16 cellular contexts compared by ENCODE assay signal in genomic region chr2:201930831-201931230, GRCh38.
A peak's percentile ranks its signal among the peaks of the same experiment; 100 is the strongest.
DNase-seq lines count a peak whose midpoint lies in the region; ATAC-seq and TF ChIP-seq lines count a peak whose summit lies in the region.
"Had no signal": no experiment of that assay in that cellular context is flagged by ENCODE, and none has a peak within 500 bp of the region (broad histone marks: within the 10 kb centered on the region; RNA-seq: fewer than 3 reads in every experiment).

No MANE protein-coding gene starts in this region.

- H3K4me3 ChIP-seq in fibroblast of villous mesenchyme (ENCODE audit: low read depth, low read length): no peak overlapping the region

- CTCF ChIA-PET in HEK293T (lab: Yijun Ruan, JAX): no interaction called here
- CTCF ChIA-PET in activated naive CD4-positive, alpha-beta T cell treated with anti-CD3 and anti-CD28 coated beads, Interleukin-2, amount 10 ng/mL, durations not matched to agents 7 days and 5 days (lab: Charles Lee): no interaction called here

- H3K4me1 Mint-ChIP-seq in osteocyte (ENCODE audit: unreplicated experiment): peaks cover 52% of the 10 kb centered on the region
- H3K4me1 Mint-ChIP-seq in activated naive CD4-positive, alpha-beta T cell treated with anti-CD3 and anti-CD28 coated beads, Interleukin-2, amount 10 ng/mL, durations not matched to agents 7 days and 5 days: no peaks in the 10 kb centered on the region
- H3K4me1 Mint-ChIP-seq: CD8-positive, alpha-beta memory T cell had no signal

- no peak for ATAC-seq in GM18502 (IDR thresholded peaks at IDR 0.05; ENCODE audit: poor library complexity, unreplicated experiment)

- H3K27ac Mint-ChIP-seq in osteocyte (ENCODE audit: unreplicated experiment): peak overlapping the region; percentile 94
- no peak overlapping the region for H3K27ac Mint-ChIP-seq in activated naive CD4-positive, alpha-beta T cell treated with anti-CD3 and anti-CD28 coated beads, Interleukin-2, amount 10 ng/mL, durations not matched to agents 7 days and 5 days
- H3K27ac Mint-ChIP-seq: CD8-positive, alpha-beta memory T cell had no signal

- DNase-seq in NCI-H82 (lab: John Stamatoyannopoulos, UW) (peak; percentile 31), NCI-H82 treated with DMSO at 0.1 percent for 48 hours (lab: John Stamatoyannopoulos, UW; ENCODE audit: unreplicated experiment) (no peak), NCI-H69 (lab: John Stamatoyannopoulos, UW) (peak; percentile 32), fibroblast of villous mesenchyme (ENCODE audit: low read depth) (peak; percentile 23), osteocyte (ENCODE audit: extremely low spot score, unreplicated experiment) (no peak), HEK293T (ENCODE audit: extremely low spot score) (no peak)
- no peak for DNase-seq in activated naive CD4-positive, alpha-beta T cell treated with anti-CD3 and anti-CD28 coated beads, Interleukin-2, amount 10 ng/mL, durations not matched to agents 7 days and 5 days
- DNase-seq: CD8-positive, alpha-beta memory T cell; GF-D8; GOT3; MM.1S; NCI-H1105 treated with DMSO at 0.1 percent for 48 hours; NCI-H187; NCI-H345; SK-N-SH had no signal

- no peak overlapping the region for H3K4me3 Mint-ChIP-seq in osteocyte (ENCODE audit: unreplicated experiment)
- H3K4me3 Mint-ChIP-seq in activated naive CD4-positive, alpha-beta T cell treated with anti-CD3 and anti-CD28 coated beads, Interleukin-2, amount 10 ng/mL, durations not matched to agents 7 days and 5 days: no peak overlapping the region
- H3K4me3 Mint-ChIP-seq: CD8-positive, alpha-beta memory T cell had no signal

- TF ChIP-seq CTCF in fibroblast of villous mesenchyme (IDR thresholded peaks at IDR 0.05; ENCODE audit: insufficient read depth, low read depth, low read length) (no peak), osteocyte (IDR thresholded peaks at IDR 0.05) (no peak)

- H3K27me3 Mint-ChIP-seq in osteocyte (ENCODE audit: unreplicated experiment): no peaks in the 10 kb centered on the region
- H3K27me3 Mint-ChIP-seq in activated naive CD4-positive, alpha-beta T cell treated with anti-CD3 and anti-CD28 coated beads, Interleukin-2, amount 10 ng/mL, durations not matched to agents 7 days and 5 days: peaks cover 27% of the 10 kb centered on the region

- POLR2A ChIA-PET in HEK293T (lab: Yijun Ruan, JAX): no interaction called here

- peaks cover 5% of the 10 kb centered on the region for H3K9me3 Mint-ChIP-seq in osteocyte (ENCODE audit: unreplicated experiment)
- H3K9me3 Mint-ChIP-seq in activated naive CD4-positive, alpha-beta T cell treated with anti-CD3 and anti-CD28 coated beads, Interleukin-2, amount 10 ng/mL, durations not matched to agents 7 days and 5 days: no peaks in the 10 kb centered on the region

- no peaks in the 10 kb centered on the region for H3K36me3 Mint-ChIP-seq in osteocyte (ENCODE audit: unreplicated experiment)
- no peaks in the 10 kb centered on the region for H3K36me3 Mint-ChIP-seq in activated naive CD4-positive, alpha-beta T cell treated with anti-CD3 and anti-CD28 coated beads, Interleukin-2, amount 10 ng/mL, durations not matched to agents 7 days and 5 days

TF ChIP-seq in HEK293T, 16 proteins besides CTCF, POLR2A, EP300 and RAD21:
- TF ChIP-seq SP1 (IDR thresholded peaks at IDR 0.05) (no peak), BHLHE40 (IDR thresholded peaks at IDR 0.05; ENCODE audit: borderline replicate concordance) (no peak), CTBP1 (IDR thresholded peaks at IDR 0.05; ENCODE audit: borderline replicate concordance) (no peak), FOXM1 (IDR thresholded peaks at IDR 0.05; ENCODE audit: borderline replicate concordance) (no peak), LEF1 (IDR thresholded peaks at IDR 0.05; ENCODE audit: borderline replicate concordance) (no peak), ARNT (IDR thresholded peaks at IDR 0.05) (no peak), SUZ12 (IDR thresholded peaks at IDR 0.05) (no peak), ELF4 (IDR thresholded peaks at IDR 0.05) (no peak), FOXA1 (IDR thresholded peaks at IDR 0.05) (no peak), TARDBP (IDR thresholded peaks at IDR 0.05) (no peak), FOXK2 (IDR thresholded peaks at IDR 0.05) (no peak), L3MBTL2 (conservative IDR thresholded peaks at IDR 0.05) (no peak), ZNF384 (IDR thresholded peaks at IDR 0.05) (no peak), PKNOX1 (IDR thresholded peaks at IDR 0.05) (no peak)

Comparison
In these comparisons a context has a peak if more than half of its experiments do, and no peak if none do; other contexts are left out.
1. DNase-seq: peak in NCI-H82 (single experiment), NCI-H69 (single experiment) and fibroblast of villous mesenchyme (single experiment); none in NCI-H82 treated with DMSO at 0.1 percent for 48 hours (single experiment), osteocyte (single experiment), HEK293T (single experiment) and activated naive CD4-positive, alpha-beta T cell treated with anti-CD3 and anti-CD28 coated beads, Interleukin-2, amount 10 ng/mL, durations not matched to agents 7 days and 5 days (single experiment).